In genomic region chr9:118000581-118000980, GRCh38 we compare ENCODE assay signal across 22 cellular contexts.
DNase-seq lines count a peak whose midpoint lies in the region; TF ChIP-seq lines count a peak whose summit lies in the region.
"Had no signal": no experiment of that assay in that cellular context is flagged by ENCODE, and none has a peak within 500 bp of the region (broad histone marks: within the 10 kb centered on the region; RNA-seq: fewer than 3 reads in every experiment).

No MANE protein-coding gene starts in this region.

- H3K9me3 ChIP-seq in breast epithelium, result no peaks in the 10 kb centered on the region
- no peaks in the 10 kb centered on the region for H3K9me3 ChIP-seq in uterus
- H3K9me3 ChIP-seq: SJCRH30 had no signal

- no peak overlapping the region for H3K4me3 Mint-ChIP-seq in MCF 10A (ENCODE audit: unreplicated experiment)
- H3K4me3 Mint-ChIP-seq: CD4-positive, alpha-beta memory T cell had no signal

- POLR2A ChIA-PET in MCF 10A (lab: Yijun Ruan, JAX), result no interaction called here

- no peak for TF ChIP-seq POLR2A in breast epithelium (IDR thresholded peaks at IDR 0.05)
- TF ChIP-seq POLR2A in uterus (IDR thresholded peaks at IDR 0.05), result no peak

- no peak overlapping the region for H3K27ac ChIP-seq in breast epithelium
- no peak overlapping the region for H3K27ac ChIP-seq in uterus
- H3K27ac ChIP-seq: PC-9, SJCRH30 had no signal

- no peaks in the 10 kb centered on the region for H3K27me3 Mint-ChIP-seq in MCF 10A (ENCODE audit: insufficient read depth, unreplicated experiment)
- H3K27me3 Mint-ChIP-seq: CD4-positive, alpha-beta memory T cell had no signal

- no peak overlapping the region for H3K4me3 ChIP-seq in breast epithelium
- no peak overlapping the region for H3K4me3 ChIP-seq in fibroblast of mammary gland (ENCODE audit: control insufficient read depth, low read depth, low read length)
- no peak overlapping the region for H3K4me3 ChIP-seq in uterus
- H3K4me3 ChIP-seq: GM12878, PC-9, SJCRH30 had no signal

- intact Hi-C loops in MCF 10A (cut with micrococcal nuclease), result no loop called here
- intact Hi-C loops in breast epithelium (cut with DNase I; ENCODE audit: low total_unique reads), result no loop called here
- intact Hi-C loops in uterus (cut with DNase I; ENCODE audit: low total_unique reads), result no loop called here

- DNase-seq in MCF 10A (ENCODE audit: unreplicated experiment) (peak; percentile 35), breast epithelium (ENCODE audit: low spot score in 2 of 2) (no peak), NCI-H446 treated with DMSO at 0.1 percent for 48 hours (lab: John Stamatoyannopoulos, UW) (peak; percentile 3), fibroblast of mammary gland (ENCODE audit: low read depth) (peak; percentile 38), AG08396 (ENCODE audit: low spot score) (no peak), cerebellar cortex (ENCODE audit: low spot score) (no peak), uterus (no peak)
- no peak for DNase-seq in activated T-cell treated with anti-CD3 and anti-CD28 coated beads, Interleukin-2, amount 50 U/mL, for 1 hour
- DNase-seq: C1 segment of cervical spinal cord; CD4-positive, alpha-beta memory T cell; COR-L47; DMS79; EL; GDM1; IMR-90; KG1; NCI-H2029; NCI-H2227 treated with DMSO at 0.1 percent for 48 hours; NCI-H510A; PC-9; SJCRH30 had no signal

- no TSS peak for BruUV-seq in MCF 10A (replicated peaks; lab: Mats Ljungman, UMichigan)

- H3K36me3 ChIP-seq in breast epithelium (no peaks in the 10 kb centered on the region), uterus (no peaks in the 10 kb centered on the region)
- H3K36me3 ChIP-seq: SJCRH30 had no signal

- no peaks in the 10 kb centered on the region for H3K4me1 Mint-ChIP-seq in MCF 10A (ENCODE audit: insufficient read depth, unreplicated experiment)
- H3K4me1 Mint-ChIP-seq: CD4-positive, alpha-beta memory T cell had no signal

- no peaks in the 10 kb centered on the region for H3K36me3 Mint-ChIP-seq in MCF 10A (ENCODE audit: insufficient read depth, unreplicated experiment)
- H3K36me3 Mint-ChIP-seq: CD4-positive, alpha-beta memory T cell had no signal

- H3K27me3 ChIP-seq in breast epithelium (no peaks in the 10 kb centered on the region), uterus (no peaks in the 10 kb centered on the region)
- H3K27me3 ChIP-seq: SJCRH30 had no signal

- H3K9me3 Mint-ChIP-seq in MCF 10A (ENCODE audit: unreplicated experiment), result peaks cover 46% of the 10 kb centered on the region

- no peaks in the 10 kb centered on the region for H3K4me1 ChIP-seq in breast epithelium
- no peaks in the 10 kb centered on the region for H3K4me1 ChIP-seq in uterus
- H3K4me1 ChIP-seq: SJCRH30 had no signal

- H3K27ac Mint-ChIP-seq in MCF 10A (ENCODE audit: low read depth, unreplicated experiment), result no peak overlapping the region
- H3K27ac Mint-ChIP-seq: CD4-positive, alpha-beta memory T cell had no signal

- TF ChIP-seq CTCF in MCF 10A (IDR thresholded peaks at IDR 0.05; ENCODE audit: unreplicated experiment) (no peak), breast epithelium (IDR thresholded peaks at IDR 0.05) (no peak), fibroblast of mammary gland (conservative IDR thresholded peaks at IDR 0.05; ENCODE audit: control insufficient read depth, insufficient read depth, low read depth, low read length) (no peak), uterus (IDR thresholded peaks at IDR 0.05) (no peak)

- CTCF ChIA-PET in MCF 10A (lab: Yijun Ruan, JAX), result no interaction called here

Comparison
In these comparisons a context has a peak if more than half of its experiments do, and no peak if none do; other contexts are left out.
1. DNase-seq: peak in MCF 10A (single experiment), NCI-H446 treated with DMSO at 0.1 percent for 48 hours (single experiment) and fibroblast of mammary gland (single experiment); none in breast epithelium (0 of 2), activated T-cell treated with anti-CD3 and anti-CD28 coated beads, Interleukin-2, amount 50 U/mL, for 1 hour (single experiment), AG08396 (single experiment), cerebellar cortex (single experiment) and uterus (0 of 2).